ENCODE assay signal across 16 cellular contexts in genomic region chr1:109826446-109826845, GRCh38.
"Had no signal": no experiment of that assay in that cellular context is flagged by ENCODE, and none has a peak within 500 bp of the region (broad histone marks: within the 10 kb centered on the region; RNA-seq: fewer than 3 reads in every experiment).

No MANE protein-coding gene starts in this region.

- H3K27ac Mint-ChIP-seq: activated CD8-positive, alpha-beta T cell treated with anti-CD3 and anti-CD28 coated beads for 36 hours had no signal

- H3K9me3 Mint-ChIP-seq: activated CD8-positive, alpha-beta T cell treated with anti-CD3 and anti-CD28 coated beads for 36 hours; activated T-helper 1 cell treated with anti-CD3 and anti-CD28 coated beads, Interleukin-12 subunit alpha, Interleukin-12 subunit beta, Interleukin-2, Interleukin-4 antibody, amounts not matched to agents 30 ng/mL and 10 ng/mL and 1 ng/mL, durations not matched to agents 14 hours and 24 hours and 36 hours had no signal

- H3K36me3 ChIP-seq: ascending aorta, cardiac muscle cell, prostate gland, sigmoid colon had no signal

- H3K4me3 Mint-ChIP-seq: activated CD8-positive, alpha-beta T cell treated with anti-CD3 and anti-CD28 coated beads for 36 hours; activated T-helper 1 cell treated with anti-CD3 and anti-CD28 coated beads, Interleukin-12 subunit alpha, Interleukin-12 subunit beta, Interleukin-2, Interleukin-4 antibody, amounts not matched to agents 30 ng/mL and 10 ng/mL and 1 ng/mL, durations not matched to agents 14 hours and 24 hours and 36 hours; naive B cell; T-helper 2 cell treated with Interferon-gamma antibody and Interleukin-4, amounts not matched to agents 5 μg/mL and 100 μg/mL, for 36 hours had no signal

- H3K4me3 ChIP-seq: ascending aorta, cardiac muscle cell, prostate gland, sigmoid colon, testis had no signal

- H3K36me3 Mint-ChIP-seq: naive B cell had no signal

- H3K4me1 ChIP-seq: foreskin keratinocyte, prostate gland had no signal

- H3K27me3 Mint-ChIP-seq: activated CD8-positive, alpha-beta T cell treated with anti-CD3 and anti-CD28 coated beads for 36 hours had no signal

- H3K27ac ChIP-seq: cardiac muscle cell, foreskin keratinocyte, prostate gland had no signal

- ATAC-seq: activated CD8-positive, alpha-beta T cell treated with anti-CD3 and anti-CD28 coated beads for 36 hours; foreskin keratinocyte; stimulated activated naive CD8-positive, alpha-beta T cell treated with anti-CD3 and anti-CD28 coated beads, Interleukin-15, Interleukin-2, amounts not matched to agents 100 U/mL and 50 U/mL, for 24 hours had no signal

- H3K27me3 ChIP-seq: ascending aorta, cardiac muscle cell, foreskin keratinocyte, sigmoid colon, testis had no signal

- H3K9me3 ChIP-seq: ascending aorta, prostate gland, sigmoid colon, testis had no signal

- DNase-seq: activated CD4-positive, alpha-beta T cell treated with anti-CD3 and anti-CD28 coated beads for 1 hour; activated CD8-positive, alpha-beta memory T cell treated with anti-CD3 and anti-CD28 coated beads, Interleukin-2, amount 50 U/mL, for 48 hours; activated CD8-positive, alpha-beta T cell treated with anti-CD3 and anti-CD28 coated beads for 36 hours; activated naive CD4-positive, alpha-beta T cell; foreskin keratinocyte; islet precursor cell; naive B cell; sigmoid colon; stimulated activated CD4-positive, alpha-beta T cell treated with anti-CD3 and anti-CD28 coated beads, Interleukin-12 subunit alpha, Interleukin-12 subunit beta, amount 100 ng/mL, for 4 hours; stimulated activated naive CD8-positive, alpha-beta T cell treated with anti-CD3 and anti-CD28 coated beads, Interleukin-15, Interleukin-2, amounts not matched to agents 100 U/mL and 50 U/mL, for 24 hours had no signal
